1 cellular context compared by ENCODE assay signal in genomic region chr20:31603822-31604566, GRCh38.
TF ChIP-seq lines count a peak whose summit lies in the region.

No MANE protein-coding gene starts in this region.

TF ChIP-seq in HepG2, 621 proteins besides CTCF, POLR2A, EP300 and RAD21 (continued from another document and continues in another):
- no peak for TF ChIP-seq CSRNP2 (CRISPR knock-in tag; conservative IDR thresholded peaks at IDR 0.05; ENCODE audit: low read depth)
- TF ChIP-seq CBFB (CRISPR knock-in tag; IDR thresholded peaks at IDR 0.05): peak; percentile 98
- TF ChIP-seq ZBTB3 (CRISPR knock-in tag; IDR thresholded peaks at IDR 0.05; ENCODE audit: borderline replicate concordance, low read depth): peak; percentile 95
- no peak for TF ChIP-seq MBD4 (IDR thresholded peaks at IDR 0.05; ENCODE audit: borderline replicate concordance, low read length)
- TF ChIP-seq TBP (CRISPR knock-in tag; IDR thresholded peaks at IDR 0.05): peak; percentile 83; the same call in 1 of the 2 replicates
- TF ChIP-seq PLSCR1 (CRISPR knock-in tag; IDR thresholded peaks at IDR 0.05; ENCODE audit: borderline replicate concordance): no peak
- TF ChIP-seq ZNF317 (CRISPR knock-in tag; IDR thresholded peaks at IDR 0.05): peak; percentile 90
- TF ChIP-seq TAF15 (IDR thresholded peaks at IDR 0.05; ENCODE audit: low read depth, low read length, poor library complexity, severe bottlenecking): peak; percentile 100
- TF ChIP-seq FIP1L1 (IDR thresholded peaks at IDR 0.05; ENCODE audit: borderline replicate concordance, insufficient read depth, low read depth, low read length): peak; percentile 61; the same call in 1 of the 2 replicates
- no peak for TF ChIP-seq ZNF446 (CRISPR knock-in tag; IDR thresholded peaks at IDR 0.05)
- TF ChIP-seq NR2F6 (IDR thresholded peaks at IDR 0.05): peak; percentile 64; the same call in 1 of the 2 replicates
- TF ChIP-seq NR2F6 (CRISPR knock-in tag; IDR thresholded peaks at IDR 0.05): peak; percentile 94
- no peak; the same call in 1 of the 2 replicates for TF ChIP-seq FUBP1 (CRISPR knock-in tag; IDR thresholded peaks at IDR 0.05; ENCODE audit: borderline replicate concordance)
- no peak for TF ChIP-seq NFIB (CRISPR knock-in tag; IDR thresholded peaks at IDR 0.05; ENCODE audit: borderline replicate concordance)
- TF ChIP-seq MXD4 (CRISPR knock-in tag; IDR thresholded peaks at IDR 0.05): peak; percentile 90
- TF ChIP-seq EED (CRISPR knock-in tag; IDR thresholded peaks at IDR 0.05): peak; percentile 69; the same call in 1 of the 2 replicates
- TF ChIP-seq ZNF12 (CRISPR knock-in tag; IDR thresholded peaks at IDR 0.05): peak; percentile 62; the same call in 1 of the 2 replicates
- TF ChIP-seq ZNF160 (CRISPR knock-in tag; IDR thresholded peaks at IDR 0.05): peak; percentile 96
- peak; percentile 56; the same call in 1 of the 2 replicates for TF ChIP-seq BRF2 (CRISPR knock-in tag; IDR thresholded peaks at IDR 0.05)
- TF ChIP-seq JUND (CRISPR knock-in tag; IDR thresholded peaks at IDR 0.05): peak; percentile 94
- no peak for TF ChIP-seq ZFYVE20 (CRISPR knock-in tag; IDR thresholded peaks at IDR 0.05; ENCODE audit: borderline replicate concordance, low read depth)
- peak; percentile 79; the same call in 1 of the 2 replicates for TF ChIP-seq NCOA5 (CRISPR knock-in tag; IDR thresholded peaks at IDR 0.05)
- no peak for TF ChIP-seq MBNL3 (CRISPR knock-in tag; conservative IDR thresholded peaks at IDR 0.05)
- no peak for TF ChIP-seq DDIT3 (CRISPR knock-in tag; IDR thresholded peaks at IDR 0.05)
- peak; percentile 85 for TF ChIP-seq POLR2G (IDR thresholded peaks at IDR 0.05; ENCODE audit: low read depth, low read length)
- TF ChIP-seq PAX8 (CRISPR knock-in tag; IDR thresholded peaks at IDR 0.05; ENCODE audit: borderline replicate concordance): 0 out of 2 replicates have a peak, but pooled peaks have one; percentile 33
- TF ChIP-seq MTF2 (CRISPR knock-in tag; IDR thresholded peaks at IDR 0.05; ENCODE audit: borderline replicate concordance): no peak
- peak; percentile 91; the same call in 1 of the 2 replicates for TF ChIP-seq ELF3 (CRISPR knock-in tag; IDR thresholded peaks at IDR 0.05)
- TF ChIP-seq NFAT5 (CRISPR knock-in tag; IDR thresholded peaks at IDR 0.05): 0 out of 2 replicates have a peak, but pooled peaks have one; percentile 44
- peak; percentile 77 to 79; a peak in 3 of 4 replicates for TF ChIP-seq HMGXB4 (CRISPR knock-in tag; IDR thresholded peaks at IDR 0.05; ENCODE audit: borderline replicate concordance in 1 of 2, low read depth in 1 of 2)
- TF ChIP-seq IRX3 (CRISPR knock-in tag; IDR thresholded peaks at IDR 0.05; ENCODE audit: borderline replicate concordance, low read depth): no peak
- TF ChIP-seq MAFF (IDR thresholded peaks at IDR 0.05; ENCODE audit: low read depth, low read length): peak; percentile 47; the same call in 1 of the 2 replicates
- TF ChIP-seq PRMT3 (CRISPR knock-in tag; IDR thresholded peaks at IDR 0.05; ENCODE audit: borderline replicate concordance, low read depth): no peak
- no peak; the same call in 1 of the 2 replicates for TF ChIP-seq TOE1 (CRISPR knock-in tag; IDR thresholded peaks at IDR 0.05)
- peak; percentile 96 for TF ChIP-seq DRAP1 (CRISPR knock-in tag; IDR thresholded peaks at IDR 0.05)
- peak; percentile 100 for TF ChIP-seq ZNF788 (CRISPR knock-in tag; IDR thresholded peaks at IDR 0.05; ENCODE audit: borderline replicate concordance)
- peak; percentile 69; the same call in 1 of the 2 replicates for TF ChIP-seq DPF2 (CRISPR knock-in tag; IDR thresholded peaks at IDR 0.05; ENCODE audit: borderline replicate concordance, low read depth)
- peak; percentile 68 for TF ChIP-seq ZBTB26 (CRISPR knock-in tag; IDR thresholded peaks at IDR 0.05; ENCODE audit: borderline replicate concordance)
- TF ChIP-seq ZNF792 (CRISPR knock-in tag; IDR thresholded peaks at IDR 0.05): peak; percentile 85; the same call in 1 of the 2 replicates
- peak; percentile 90 for TF ChIP-seq KMT2A (CRISPR knock-in tag; IDR thresholded peaks at IDR 0.05)
- peak; percentile 84 for TF ChIP-seq RFXANK (CRISPR knock-in tag; IDR thresholded peaks at IDR 0.05)
- no peak for TF ChIP-seq PHF20 (CRISPR knock-in tag; IDR thresholded peaks at IDR 0.05)
- TF ChIP-seq SNAPC2 (CRISPR knock-in tag; IDR thresholded peaks at IDR 0.05): peak; percentile 76; the same call in 1 of the 2 replicates
- TF ChIP-seq ZNF616 (CRISPR knock-in tag; IDR thresholded peaks at IDR 0.05; ENCODE audit: low read depth): 0 out of 2 replicates have a peak, but pooled peaks have one; percentile 63
- no peak for TF ChIP-seq ZNF570 (CRISPR knock-in tag; IDR thresholded peaks at IDR 0.05; ENCODE audit: borderline replicate concordance)
- TF ChIP-seq MEIS1 (CRISPR knock-in tag; IDR thresholded peaks at IDR 0.05; ENCODE audit: borderline replicate concordance): peak; percentile 99
- TF ChIP-seq ZBTB14 (CRISPR knock-in tag; IDR thresholded peaks at IDR 0.05): peak; percentile 67; the same call in 1 of the 2 replicates
- TF ChIP-seq HES4 (CRISPR knock-in tag; IDR thresholded peaks at IDR 0.05; ENCODE audit: borderline replicate concordance): no peak
